Comparison of ENCODE assay signal across 16 cellular contexts in the genomic region with DNA sequence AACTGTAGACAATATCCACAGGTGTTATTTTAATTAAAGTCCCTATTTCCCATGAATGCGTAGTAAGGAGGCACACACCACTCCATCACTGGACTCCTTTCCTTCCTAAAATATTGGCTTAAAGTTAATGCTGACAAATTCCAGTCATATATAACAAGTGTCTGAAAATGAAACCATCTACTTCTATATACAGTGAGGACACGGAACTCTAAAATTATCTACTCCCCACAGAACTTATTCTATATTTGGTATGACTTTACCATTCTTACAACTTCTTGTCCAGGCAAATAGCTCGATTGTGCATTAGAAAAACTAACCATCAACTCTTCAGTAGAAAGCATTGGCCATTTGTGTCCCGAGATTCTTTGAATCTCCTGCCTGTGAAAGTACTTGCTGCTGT.
A peak's percentile ranks its signal among the peaks of the same experiment; 100 is the strongest.
DNase-seq lines count a peak whose midpoint lies in the region; ATAC-seq and TF ChIP-seq lines count a peak whose summit lies in the region.
"Had no signal": no experiment of that assay in that cellular context is flagged by ENCODE, and none has a peak within 500 bp of the region (broad histone marks: within the 10 kb centered on the region; RNA-seq: fewer than 3 reads in every experiment).

No MANE protein-coding gene starts in this region.

- no peaks in the 10 kb centered on the region for H3K36me3 Mint-ChIP-seq in natural killer cell treated with Interleukin-12 subunit alpha and Interleukin-12 subunit beta and Interleukin-15 and Interleukin-18, amount 100 ng/mL, for 72 hours
- H3K36me3 Mint-ChIP-seq in stimulated activated effector memory CD8-positive, alpha-beta T cell treated with anti-CD3 and anti-CD28 coated beads, Interleukin-12 subunit alpha, Interleukin-12 subunit beta, amount 100 ng/mL, for 72 hours: no peaks in the 10 kb centered on the region
- no peaks in the 10 kb centered on the region for H3K36me3 Mint-ChIP-seq in activated CD8-positive, alpha-beta T cell treated with anti-CD3 and anti-CD28 coated beads, Interleukin-2, amount 10 ng/mL, durations not matched to agents 7 days and 5 days (ENCODE audit: low read depth)

- H3K27ac Mint-ChIP-seq in natural killer cell treated with Interleukin-12 subunit alpha and Interleukin-12 subunit beta and Interleukin-15 and Interleukin-18, amount 100 ng/mL, for 72 hours: no peak overlapping the region
- H3K27ac Mint-ChIP-seq in stimulated activated effector memory CD8-positive, alpha-beta T cell treated with anti-CD3 and anti-CD28 coated beads, Interleukin-12 subunit alpha, Interleukin-12 subunit beta, amount 100 ng/mL, for 72 hours: no peak overlapping the region
- H3K27ac Mint-ChIP-seq in activated CD8-positive, alpha-beta T cell treated with anti-CD3 and anti-CD28 coated beads, Interleukin-2, amount 10 ng/mL, durations not matched to agents 7 days and 5 days: no peak overlapping the region
- H3K27ac Mint-ChIP-seq: stimulated activated naive CD8-positive, alpha-beta T cell treated with anti-CD3 and anti-CD28 coated beads, Interleukin-15, amount 100 ng/mL, for 72 hours had no signal

- no peaks in the 10 kb centered on the region for H3K36me3 ChIP-seq in MM.1S (replicated peaks; ENCODE audit: insufficient read depth, low read length)
- H3K36me3 ChIP-seq: ascending aorta, HAP-1, lower lobe of right lung had no signal

- peak; percentile 87 for ATAC-seq in GM18502 (IDR thresholded peaks at IDR 0.05; ENCODE audit: poor library complexity, unreplicated experiment)
- peak; percentile 75 for ATAC-seq in GM21390 (IDR thresholded peaks at IDR 0.05; ENCODE audit: unreplicated experiment)
- peak; percentile 54 for ATAC-seq in HG02981 (IDR thresholded peaks at IDR 0.05; ENCODE audit: unreplicated experiment)
- no peak for ATAC-seq in natural killer cell treated with Interleukin-12 subunit alpha and Interleukin-12 subunit beta and Interleukin-15 and Interleukin-18, amount 100 ng/mL, for 72 hours
- ATAC-seq in stimulated activated effector memory CD8-positive, alpha-beta T cell treated with anti-CD3 and anti-CD28 coated beads, Interleukin-12 subunit alpha, Interleukin-12 subunit beta, amount 100 ng/mL, for 72 hours: no peak
- ATAC-seq in activated CD8-positive, alpha-beta T cell treated with anti-CD3 and anti-CD28 coated beads, Interleukin-2, amount 10 ng/mL, durations not matched to agents 7 days and 5 days: no peak
- ATAC-seq: lower lobe of right lung; stimulated activated naive CD8-positive, alpha-beta T cell treated with anti-CD3 and anti-CD28 coated beads, Interleukin-15, amount 100 ng/mL, for 72 hours had no signal

- H3K9ac ChIP-seq in MM.1S (ENCODE audit: low read length): no peak overlapping the region

- H3K4me1 Mint-ChIP-seq in natural killer cell treated with Interleukin-12 subunit alpha and Interleukin-12 subunit beta and Interleukin-15 and Interleukin-18, amount 100 ng/mL, for 72 hours (ENCODE audit: low read depth in 2 of 2): peaks cover 0 to 6% of the 10 kb centered on the region in 2 donors
- H3K4me1 Mint-ChIP-seq in stimulated activated effector memory CD8-positive, alpha-beta T cell treated with anti-CD3 and anti-CD28 coated beads, Interleukin-12 subunit alpha, Interleukin-12 subunit beta, amount 100 ng/mL, for 72 hours: no peaks in the 10 kb centered on the region
- peaks cover 21% of the 10 kb centered on the region for H3K4me1 Mint-ChIP-seq in activated CD8-positive, alpha-beta T cell treated with anti-CD3 and anti-CD28 coated beads, Interleukin-2, amount 10 ng/mL, durations not matched to agents 7 days and 5 days (ENCODE audit: low read depth)

- H3K4me3 ChIP-seq in MM.1S (ENCODE audit: low read length): 0 out of 2 replicates have a peak overlapping the region, but pooled peaks have one; percentile 7
- H3K4me3 ChIP-seq: ascending aorta, HAP-1, lower lobe of right lung had no signal

- no peaks in the 10 kb centered on the region for H3F3A ChIP-seq in MM.1S (ENCODE audit: insufficient read depth, low read length)

- H2AFZ ChIP-seq in MM.1S (ENCODE audit: low read length): no peak overlapping the region

- peaks cover 33% of the 10 kb centered on the region for H3K27me3 ChIP-seq in MM.1S (replicated peaks; ENCODE audit: insufficient read depth, low read length)
- H3K27me3 ChIP-seq: ascending aorta had no signal

- POLR2A ChIA-PET in activated CD8-positive, alpha-beta T cell treated with anti-CD3 and anti-CD28 coated beads, Interleukin-2, amount 10 ng/mL, durations not matched to agents 7 days and 5 days (lab: Charles Lee): no interaction called here

- H3K9me3 Mint-ChIP-seq in natural killer cell treated with Interleukin-12 subunit alpha and Interleukin-12 subunit beta and Interleukin-15 and Interleukin-18, amount 100 ng/mL, for 72 hours: no peaks in the 10 kb centered on the region
- H3K9me3 Mint-ChIP-seq in stimulated activated effector memory CD8-positive, alpha-beta T cell treated with anti-CD3 and anti-CD28 coated beads, Interleukin-12 subunit alpha, Interleukin-12 subunit beta, amount 100 ng/mL, for 72 hours: no peaks in the 10 kb centered on the region
- no peaks in the 10 kb centered on the region for H3K9me3 Mint-ChIP-seq in activated CD8-positive, alpha-beta T cell treated with anti-CD3 and anti-CD28 coated beads, Interleukin-2, amount 10 ng/mL, durations not matched to agents 7 days and 5 days (ENCODE audit: insufficient read depth)
- H3K9me3 Mint-ChIP-seq: stimulated activated naive CD8-positive, alpha-beta T cell treated with anti-CD3 and anti-CD28 coated beads, Interleukin-15, amount 100 ng/mL, for 72 hours had no signal

- TF ChIP-seq CTCF in MM.1S (IDR thresholded peaks at IDR 0.05; ENCODE audit: low read length): no peak

- H3K27me3 Mint-ChIP-seq in natural killer cell treated with Interleukin-12 subunit alpha and Interleukin-12 subunit beta and Interleukin-15 and Interleukin-18, amount 100 ng/mL, for 72 hours: no peaks in the 10 kb centered on the region
- H3K27me3 Mint-ChIP-seq in activated CD8-positive, alpha-beta T cell treated with anti-CD3 and anti-CD28 coated beads, Interleukin-2, amount 10 ng/mL, durations not matched to agents 7 days and 5 days (ENCODE audit: low read depth): no peaks in the 10 kb centered on the region
- H3K27me3 Mint-ChIP-seq: stimulated activated naive CD8-positive, alpha-beta T cell treated with anti-CD3 and anti-CD28 coated beads, Interleukin-15, amount 100 ng/mL, for 72 hours had no signal

- CTCF ChIA-PET in activated CD8-positive, alpha-beta T cell treated with anti-CD3 and anti-CD28 coated beads, Interleukin-2, amount 10 ng/mL, durations not matched to agents 7 days and 5 days (lab: Charles Lee): no interaction called here

- H3K4me1 ChIP-seq in MM.1S (ENCODE audit: low read length): peaks cover 17% of the 10 kb centered on the region; the same call in 1 of the 2 replicates
- H3K4me1 ChIP-seq: ascending aorta, HAP-1, lower lobe of right lung had no signal

- H3K4me3 Mint-ChIP-seq in natural killer cell treated with Interleukin-12 subunit alpha and Interleukin-12 subunit beta and Interleukin-15 and Interleukin-18, amount 100 ng/mL, for 72 hours: no peak overlapping the region
- no peak overlapping the region for H3K4me3 Mint-ChIP-seq in stimulated activated effector memory CD8-positive, alpha-beta T cell treated with anti-CD3 and anti-CD28 coated beads, Interleukin-12 subunit alpha, Interleukin-12 subunit beta, amount 100 ng/mL, for 72 hours
- no peak overlapping the region for H3K4me3 Mint-ChIP-seq in activated CD8-positive, alpha-beta T cell treated with anti-CD3 and anti-CD28 coated beads, Interleukin-2, amount 10 ng/mL, durations not matched to agents 7 days and 5 days

- no peaks in the 10 kb centered on the region for H3K79me2 ChIP-seq in MM.1S (ENCODE audit: low read length)

- H4K20me1 ChIP-seq in MM.1S (ENCODE audit: insufficient read depth, low read length): no peaks in the 10 kb centered on the region

- DNase-seq in MM.1S: peak; percentile 11
- no peak for DNase-seq in natural killer cell treated with Interleukin-12 subunit alpha and Interleukin-12 subunit beta and Interleukin-15 and Interleukin-18, amount 100 ng/mL, for 72 hours (ENCODE audit: low spot score)
- DNase-seq in activated CD4-positive, alpha-beta T cell treated with anti-CD3 and anti-CD28 coated beads, Interleukin-2, amount 50 U/mL, for 1 hour: no peak
- DNase-seq in stimulated activated effector memory CD8-positive, alpha-beta T cell treated with anti-CD3 and anti-CD28 coated beads, Interleukin-12 subunit alpha, Interleukin-12 subunit beta, amount 100 ng/mL, for 72 hours (ENCODE audit: low spot score in 2 of 2): no peak
- no peak for DNase-seq in activated CD8-positive, alpha-beta T cell treated with anti-CD3 and anti-CD28 coated beads, Interleukin-2, amount 10 ng/mL, durations not matched to agents 7 days and 5 days
- DNase-seq: activated CD4-positive, alpha-beta T cell treated with anti-CD3 and anti-CD28 coated beads for 48 hours; AML-193; lower lobe of right lung; NCI-H1048; NCI-H510A; stimulated activated naive CD8-positive, alpha-beta T cell treated with anti-CD3 and anti-CD28 coated beads, Interleukin-15, amount 100 ng/mL, for 72 hours had no signal

- no peaks in the 10 kb centered on the region for H3K9me3 ChIP-seq in MM.1S (replicated peaks; ENCODE audit: insufficient read depth, low read length)
- H3K9me3 ChIP-seq: ascending aorta, HAP-1, lower lobe of right lung had no signal

- H3K4me2 ChIP-seq in MM.1S (ENCODE audit: low read depth, low read length): peak overlapping the region; percentile 37

- no peaks in the 10 kb centered on the region for H3K9me2 ChIP-seq in MM.1S (replicated peaks; ENCODE audit: insufficient read depth, low read length)

- H3K27ac ChIP-seq in MM.1S (ENCODE audit: low read length): no peak overlapping the region
- H3K27ac ChIP-seq: ascending aorta, lower lobe of right lung had no signal

Comparison
In these comparisons a context has a peak if more than half of its experiments do, and no peak if none do; other contexts are left out.
1. ATAC-seq: peak in GM18502 (single experiment), GM21390 (single experiment) and HG02981 (single experiment); none in natural killer cell treated with Interleukin-12 subunit alpha and Interleukin-12 subunit beta and Interleukin-15 and Interleukin-18, amount 100 ng/mL, for 72 hours (0 of 2), stimulated activated effector memory CD8-positive, alpha-beta T cell treated with anti-CD3 and anti-CD28 coated beads, Interleukin-12 subunit alpha, Interleukin-12 subunit beta, amount 100 ng/mL, for 72 hours (single experiment) and activated CD8-positive, alpha-beta T cell treated with anti-CD3 and anti-CD28 coated beads, Interleukin-2, amount 10 ng/mL, durations not matched to agents 7 days and 5 days (single experiment).